ENCODE assay signal across 8 cellular contexts in genomic region chr9:128552153-128552743, GRCh38. TPM values are rescaled to one million over a fixed set of nuclear protein-coding genes. Genes with fewer than 3 reads are reported as not detected.
DNase-seq lines count a peak whose midpoint lies in the region; ATAC-seq and TF ChIP-seq lines count a peak whose summit lies in the region.

Gene SPTAN1 (plus strand): TSS chr9:128552587. CDS start chr9:128566741, 14,154 bp downstream.

- no peaks in the 10 kb centered on the region for H3K27me3 Mint-ChIP-seq in activated T-cell treated with anti-CD3 and anti-CD28 coated beads, Interleukin-2, amount 50 U/mL, for 24 hours

- DNase-seq in DMS53 treated with DMSO at 0.1 percent for 48 hours (lab: John Stamatoyannopoulos, UW; ENCODE audit: unreplicated experiment) (peak; percentile 84), KBM-7 (peak; percentile 90), Panc1 (ENCODE audit: low read depth, low spot score) (peak; percentile 46), esophagus muscularis mucosa (ENCODE audit: extremely low spot score) (peak; percentile 97)
- DNase-seq in activated T-cell treated with anti-CD3 and anti-CD28 coated beads, Interleukin-2, amount 50 U/mL, for 24 hours = peak; percentile 96
- peak; percentile 79 for DNase-seq in stimulated activated CD8-positive, alpha-beta memory T cell treated with anti-CD3 and anti-CD28 coated beads, Interleukin-7, amount 100 ng/mL, for 24 hours (ENCODE audit: low read depth)

- no TSS peak for BruUV-seq in Panc1 (replicated peaks; lab: Mats Ljungman, UMichigan)

- no peak for TF ChIP-seq EP300 in esophagus muscularis mucosa (IDR thresholded peaks at IDR 0.05)

- H3K9me3 Mint-ChIP-seq in activated T-cell treated with anti-CD3 and anti-CD28 coated beads, Interleukin-2, amount 50 U/mL, for 24 hours = no peaks in the 10 kb centered on the region

- peak; percentile 70 for ATAC-seq in GM21723 (IDR thresholded peaks at IDR 0.05; ENCODE audit: unreplicated experiment)
- ATAC-seq in Panc1 = peak; percentile 84

- peaks cover 44% of the 10 kb centered on the region for H3K4me1 Mint-ChIP-seq in activated T-cell treated with anti-CD3 and anti-CD28 coated beads, Interleukin-2, amount 50 U/mL, for 24 hours (ENCODE audit: low read depth)

- H3K36me3 Mint-ChIP-seq in activated T-cell treated with anti-CD3 and anti-CD28 coated beads, Interleukin-2, amount 50 U/mL, for 24 hours (ENCODE audit: low read depth) = peaks cover 12% of the 10 kb centered on the region

- H3K4me3 Mint-ChIP-seq in activated T-cell treated with anti-CD3 and anti-CD28 coated beads, Interleukin-2, amount 50 U/mL, for 24 hours = no peak within 1 kb of the TSS

- intact Hi-C loops in Panc1 (cut with micrococcal nuclease; ENCODE audit: unreplicated experiment) = no loop called here
- intact Hi-C loops in esophagus muscularis mucosa (cut with DNase I) = no loop called here

- TF ChIP-seq CTCF in Panc1 (IDR thresholded peaks at IDR 0.05) (no peak), esophagus muscularis mucosa (IDR thresholded peaks at IDR 0.05) (peak in 1 of 3 experiments; percentile 29)

- peak within 1 kb of the TSS; percentile 80 to 83 for H3K4me3 ChIP-seq in Panc1 (ENCODE audit: low read depth in 2 of 2, low read length in 2 of 2)
- peak within 1 kb of the TSS; percentile 77 to 99 (median 96) for H3K4me3 ChIP-seq in esophagus muscularis mucosa
- peak within 1 kb of the TSS; percentile 91 to 95 for H3K4me3 ChIP-seq in muscle layer of duodenum (ENCODE audit: low read depth in 1 of 2, low read length in 2 of 2)

- H3K27me3 ChIP-seq in Panc1 (ENCODE audit: control insufficient read depth, insufficient read depth, low read length) (no peaks in the 10 kb centered on the region), esophagus muscularis mucosa (no peaks in the 10 kb centered on the region), muscle layer of duodenum (ENCODE audit: low read depth, low read length) (no peaks in the 10 kb centered on the region)

- POLR2A ChIA-PET in Panc1 (lab: Charles Lee) = interaction anchor here (0.6 to 0.8 kb wide), 2 partner anchors 11 to 24 kb away, joined by 3 to 4 read pairs; no protein-coding TSS in a partner anchor

- H3K4me1 ChIP-seq in Panc1 (ENCODE audit: control insufficient read depth, insufficient read depth, low read length) (peaks cover 32% of the 10 kb centered on the region), esophagus muscularis mucosa (peaks cover 58 to 77% (median 72%) of the 10 kb centered on the region in 4 donors), muscle layer of duodenum (ENCODE audit: control insufficient read depth in 1 of 2, insufficient read depth in 2 of 2, low read length in 2 of 2) (peaks cover 24 to 68% of the 10 kb centered on the region in 2 donors)

- H3K9me3 ChIP-seq in Panc1 (ENCODE audit: control insufficient read depth, insufficient read depth, low read depth, low read length) = no peaks in the 10 kb centered on the region
- no peaks in the 10 kb centered on the region for H3K9me3 ChIP-seq in esophagus muscularis mucosa
- H3K9me3 ChIP-seq in muscle layer of duodenum (ENCODE audit: control insufficient read depth in 1 of 2, low read length in 2 of 2) = no peaks in the 10 kb centered on the region

- no peaks in the 10 kb centered on the region for H3K36me3 ChIP-seq in Panc1 (ENCODE audit: control insufficient read depth, insufficient read depth, low read length)
- H3K36me3 ChIP-seq in esophagus muscularis mucosa = no peaks in the 10 kb centered on the region
- peaks cover 0 to 6% of the 10 kb centered on the region in 2 donors for H3K36me3 ChIP-seq in muscle layer of duodenum (ENCODE audit: control insufficient read depth in 1 of 2, insufficient read depth in 2 of 2, low read length in 2 of 2)

- CTCF ChIA-PET in Panc1 (lab: Charles Lee) = no interaction called here

- H3K27ac ChIP-seq in Panc1 (ENCODE audit: low read length) (peak within 1 kb of the TSS; percentile 89), esophagus muscularis mucosa (replicated peaks in 1 of 4) (peak within 1 kb of the TSS; percentile 98 to 100 (median 99)), muscle layer of duodenum (ENCODE audit: low read length) (peak within 1 kb of the TSS; percentile 82)

- in situ Hi-C loops in KBM-7 (cut with MboI; ENCODE audit: low pct_unique_long_range_greater_than_20kb, low sequenced_read_pairs) = no loop called here
- in situ Hi-C loops in Panc1 (cut with HindIII; ENCODE audit: low pct_unique_long_range_greater_than_20kb, low sequenced_read_pairs) = no loop called here

- WGBS in esophagus muscularis mucosa = 0% methylated on average over 3 of the region's 81 CpGs

- peak within 1 kb of the TSS; percentile 96 for H3K27ac Mint-ChIP-seq in activated T-cell treated with anti-CD3 and anti-CD28 coated beads, Interleukin-2, amount 50 U/mL, for 24 hours

- TF ChIP-seq POLR2A in esophagus muscularis mucosa (IDR thresholded peaks at IDR 0.05; ENCODE audit: low read depth) = peak; percentile 98

RNA-seq across cellular contexts. Expression of gene SPTAN1, which starts in this region (rescaled TPM):
- total RNA-seq in Panc1 (2021; ENCODE audit: unreplicated experiment) (229 TPM), esophagus muscularis mucosa (100 to 1,000 TPM; 204 to 368 (median 348) TPM)
- polyA plus RNA-seq in Panc1 (2012; ENCODE audit: insufficient read length) = 180 TPM

Comparison
In these comparisons a context has a peak if more than half of its experiments do, and no peak if none do; other contexts are left out.
1. Peak in every context shown above with its lines: DNase-seq, ATAC-seq, H3K4me3 ChIP-seq and H3K27ac ChIP-seq.
2. DNase-seq: peak in every context shown above with its lines; median percentile 97 in esophagus muscularis mucosa; 96 in activated T-cell treated with anti-CD3 and anti-CD28 coated beads, Interleukin-2, amount 50 U/mL, for 24 hours; 90 in KBM-7; 84 in DMS53 treated with DMSO at 0.1 percent for 48 hours; 79 in stimulated activated CD8-positive, alpha-beta memory T cell treated with anti-CD3 and anti-CD28 coated beads, Interleukin-7, amount 100 ng/mL, for 24 hours; 46 in Panc1.